In genomic region chr10:57919864-57920263, GRCh38 we compare ENCODE assay signal across 22 cellular contexts.
"Had no signal": no experiment of that assay in that cellular context is flagged by ENCODE, and none has a peak within 500 bp of the region (broad histone marks: within the 10 kb centered on the region; RNA-seq: fewer than 3 reads in every experiment).

No MANE protein-coding gene starts in this region.

- H3K36me3 ChIP-seq: left ventricle myocardium inferior, spleen, uterus had no signal

- H3K4me3 ChIP-seq: body of pancreas, left ventricle myocardium inferior, spleen, testis, uterus had no signal

- H3K27ac ChIP-seq: body of pancreas, left ventricle myocardium inferior, spleen, uterus had no signal

- H3K27me3 ChIP-seq: body of pancreas, spleen, testis, uterus had no signal

- ATAC-seq: activated CD8-positive, alpha-beta T cell treated with anti-CD3 and anti-CD28 coated beads, Interleukin-2, amount 10 ng/mL, durations not matched to agents 7 days and 5 days; body of pancreas; esophagus mucosa; natural killer cell had no signal

- DNase-seq: activated CD4-positive, alpha-beta T cell treated with anti-CD3 and anti-CD28 coated beads for 1 hour; activated CD4-positive, alpha-beta T cell treated with anti-CD3 and anti-CD28 coated beads, Interleukin-2, amount 50 U/mL, for 1 hour; activated CD8-positive, alpha-beta T cell treated with anti-CD3 and anti-CD28 coated beads, Interleukin-2, amount 10 ng/mL, durations not matched to agents 7 days and 5 days; activated gamma-delta T cell treated with Interleukin-2 at 50 U/mL for 16 hours; anterior cingulate cortex; body of pancreas; caudate nucleus; effector memory CD4-positive, alpha-beta T cell; foreskin melanocyte; hippocampal formation; kidney glomerular epithelial cell; left ventricle myocardium inferior; natural killer cell; retina; spleen; stimulated activated CD4-positive, alpha-beta T cell treated with anti-CD3 and anti-CD28 coated beads, Interleukin-4, amount 100 ng/mL, for 1 hour; stimulated activated naive CD4-positive, alpha-beta T cell; testis; trophoblast cell; uterus had no signal

- H3K9me3 ChIP-seq: body of pancreas, left ventricle myocardium inferior, spleen, testis, uterus had no signal

- H3K4me1 ChIP-seq: body of pancreas, left ventricle myocardium inferior, spleen, testis, uterus had no signal

- FAIRE-seq: TTC549 had no signal
